12 cellular contexts compared by ENCODE assay signal in the genomic region with DNA sequence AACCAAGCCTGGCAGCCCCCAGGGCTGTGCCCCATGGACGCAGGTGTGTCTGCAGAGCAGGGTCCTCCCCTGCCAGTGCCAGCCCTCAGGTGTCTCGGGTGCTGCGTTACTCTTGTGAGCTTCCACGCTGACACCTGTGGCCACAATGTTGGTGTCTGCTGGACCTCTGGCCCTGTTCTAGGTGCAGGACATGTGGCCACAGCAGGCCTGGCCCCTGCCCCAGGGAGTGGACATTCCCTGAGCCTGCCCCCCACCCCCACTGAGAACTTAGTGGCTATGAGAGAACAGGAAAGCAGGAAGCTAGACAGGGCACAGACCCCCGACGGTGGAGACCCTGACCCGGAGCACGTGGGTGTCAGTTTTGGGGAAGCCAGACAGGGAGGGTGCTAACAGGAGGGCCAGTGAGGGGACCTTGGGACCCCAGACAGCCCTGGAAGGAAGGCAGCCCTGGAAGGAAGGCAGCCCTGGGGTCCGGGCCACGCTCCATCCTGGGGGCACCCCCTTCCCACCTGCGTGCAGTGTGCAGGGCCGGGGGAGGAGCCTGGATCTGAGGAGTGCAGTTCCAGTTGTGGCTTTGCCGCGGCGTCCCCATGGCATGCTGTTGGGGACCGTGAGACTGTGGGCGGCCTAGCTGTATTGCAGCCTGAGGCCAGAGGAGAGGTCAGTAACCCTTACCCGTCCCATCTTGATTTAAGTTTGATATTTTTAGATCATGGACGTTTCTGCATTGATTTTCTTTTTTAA. TPM values are rescaled to one million over a fixed set of nuclear protein-coding genes. Genes with fewer than 3 reads are reported as not detected.
DNase-seq lines count a peak whose midpoint lies in the region; ATAC-seq and TF ChIP-seq lines count a peak whose summit lies in the region.
"Had no signal": no experiment of that assay in that cellular context is flagged by ENCODE, and none has a peak within 500 bp of the region (broad histone marks: within the 10 kb centered on the region; RNA-seq: fewer than 3 reads in every experiment).

No MANE protein-coding gene starts in this region.

- peaks cover 12 to 100% (median 75%) of the 10 kb centered on the region in 3 donors for H3K4me1 ChIP-seq in gastroesophageal sphincter
- H3K4me1 ChIP-seq in gastrocnemius medialis: peaks cover 96 to 97% of the 10 kb centered on the region in 2 donors

- ATAC-seq in gastroesophageal sphincter (no peak), gastrocnemius medialis (no peak)

- POLR2A ChIA-PET in AG04450 (lab: Yijun Ruan, JAX): no interaction called here

- DNase-seq in AG04450 (ENCODE audit: low read depth, low spot score): no peak
- DNase-seq in gastrocnemius medialis: peak in 1 of 2 donors; percentile 47
- DNase-seq in DMS114 treated with DMSO at 0.1 percent for 48 hours (lab: John Stamatoyannopoulos, UW; ENCODE audit: unreplicated experiment): no peak
- no peak for DNase-seq in OCI-M2 (lab: John Stamatoyannopoulos, UW; ENCODE audit: unreplicated experiment)
- no peak for DNase-seq in NCI-H510A (lab: John Stamatoyannopoulos, UW)
- no peak for DNase-seq in HuH-7 (ENCODE audit: low spot score)
- DNase-seq: activated CD4-positive, alpha-beta T cell treated with anti-CD3 and anti-CD28 coated beads for 48 hours; activated naive CD4-positive, alpha-beta T cell; effector CD8-positive, alpha-beta T cell; SJCRH30 had no signal

- 6 to 34% methylated on average over 2 to 11 of the region's 19 CpGs for WGBS in gastroesophageal sphincter (ENCODE audit: low coverage in 1 of 2), 2 donors

- CTCF ChIA-PET in AG04450 (lab: Charles Lee): interaction anchor here (1.0 to 1.5 kb wide), 3 partner anchors 15 to 112 kb away, joined by 3 to 4 read pairs (median 4); no protein-coding TSS in a partner anchor

- no peak for TF ChIP-seq CTCF in AG04450 (IDR thresholded peaks at IDR 0.05; ENCODE audit: low read depth, low read length)
- TF ChIP-seq CTCF in VCaP (conservative IDR thresholded peaks at IDR 0.05): no peak
- no peak for TF ChIP-seq CTCF in gastroesophageal sphincter (IDR thresholded peaks at IDR 0.05)
- TF ChIP-seq CTCF in gastrocnemius medialis (IDR thresholded peaks at IDR 0.05 in 4 of 5, conservative IDR thresholded peaks at IDR 0.05 in 1 of 5): no peak

- H3K4me3 ChIP-seq in AG04450 (ENCODE audit: low read depth, low read length) (no peak overlapping the region), gastroesophageal sphincter (no peak overlapping the region), gastrocnemius medialis (no peak overlapping the region)
- H3K4me3 ChIP-seq: SJCRH30 had no signal

- intact Hi-C loops in gastrocnemius medialis (cut with DNase I; ENCODE audit: low total_unique reads): loop anchor here (2.0 kb wide), 1 partner anchor 18 kb away; no protein-coding TSS in a partner anchor

- H3K36me3 ChIP-seq in gastroesophageal sphincter (peaks cover 0 to 95% of the 10 kb centered on the region in 2 donors), gastrocnemius medialis (peaks cover 0 to 30% of the 10 kb centered on the region in 2 donors)

- peak overlapping the region; percentile 11 for H3K27ac ChIP-seq in AG04450 (ENCODE audit: low read depth, low read length)
- peak overlapping the region; percentile 53 for H3K27ac ChIP-seq in VCaP
- H3K27ac ChIP-seq in gastroesophageal sphincter: peak overlapping the region; percentile 3 to 97 (median 84)
- H3K27ac ChIP-seq in gastrocnemius medialis: peak overlapping the region; percentile 84 to 98 (median 96)
- H3K27ac ChIP-seq: SJCRH30 had no signal

- TF ChIP-seq POLR2A in gastroesophageal sphincter (IDR thresholded peaks at IDR 0.05) (no peak), gastrocnemius medialis (IDR thresholded peaks at IDR 0.05) (no peak)

- H3K27me3 ChIP-seq in AG04450 (ENCODE audit: control insufficient read depth, insufficient read depth, low read length): no peaks in the 10 kb centered on the region
- no peaks in the 10 kb centered on the region for H3K27me3 ChIP-seq in gastroesophageal sphincter
- H3K27me3 ChIP-seq in gastrocnemius medialis: no peaks in the 10 kb centered on the region
- H3K27me3 ChIP-seq: SJCRH30 had no signal

- in situ Hi-C loops in gastrocnemius medialis (cut with MboI; ENCODE audit: low sequenced_read_pairs in 4 of 4): no loop called here

- H3K9me3 ChIP-seq in AG04450 (ENCODE audit: control insufficient read depth, insufficient read depth, low read length) (no peaks in the 10 kb centered on the region; the same call in 1 of the 2 replicates), gastroesophageal sphincter (no peaks in the 10 kb centered on the region), gastrocnemius medialis (no peaks in the 10 kb centered on the region)
- H3K9me3 ChIP-seq: SJCRH30 had no signal

- no peak for TF ChIP-seq EP300 in gastroesophageal sphincter (IDR thresholded peaks at IDR 0.05)

RNA-seq across cellular contexts. Expression of gene PPARA, which starts 43.9 kb away (rescaled TPM):
- 8.5 and 10.4 TPM in 2 replicates for polyA plus RNA-seq in AG04450 (2011; rRNA removed)
- 11.5 and 14.1 TPM in 2 replicates for polyA minus RNA-seq in AG04450 (2011; rRNA and poly(A)+ RNA removed)
- 10 to 100 TPM; 19.5 to 28.5 (median 26.9) TPM for total RNA-seq in gastroesophageal sphincter
- total RNA-seq in gastrocnemius medialis: 10 to 100 TPM; 29.6 to 74.8 (median 57.9) TPM

Comparison
In these comparisons a context has a peak if more than half of its experiments do, and no peak if none do; other contexts are left out.
1. H3K27ac ChIP-seq: peak in every context shown above with its lines; median percentile 96 in gastrocnemius medialis; 84 in gastroesophageal sphincter; 53 in VCaP; 11 in AG04450.